In the genomic region with DNA sequence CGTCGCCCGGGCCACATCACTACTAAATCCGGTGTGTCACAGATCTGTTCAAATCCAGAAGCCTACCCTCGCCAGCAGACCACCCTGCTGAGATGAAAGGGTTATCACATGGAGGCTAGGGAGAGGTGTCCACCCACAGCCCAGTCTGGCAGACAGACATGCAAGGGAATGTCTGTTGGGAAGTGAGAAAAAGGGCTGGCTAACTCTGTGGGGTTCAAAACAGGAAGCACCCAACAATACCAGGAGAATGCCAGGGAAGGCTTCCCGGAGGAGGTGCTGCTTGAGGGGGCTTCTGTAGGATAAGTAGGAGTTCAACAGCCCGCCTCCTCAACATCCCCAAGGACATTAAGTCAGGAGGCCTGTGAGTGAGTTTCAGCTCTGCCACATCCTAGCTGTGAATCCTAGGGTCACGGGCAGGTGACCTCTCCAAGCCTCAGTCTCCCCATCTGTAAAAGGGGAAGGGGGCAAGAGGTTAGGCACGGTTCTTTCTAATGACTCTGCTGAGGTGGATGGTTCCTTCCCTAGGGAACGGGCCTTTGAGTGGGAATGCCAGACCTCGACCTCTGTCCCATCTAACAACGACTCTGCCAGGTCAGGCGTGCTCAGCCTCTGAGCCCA, we compare ENCODE assay signal across 8 cellular contexts. TPM values are rescaled to one million over a fixed set of nuclear protein-coding genes. Genes with fewer than 3 reads are reported as not detected.
A peak's percentile ranks its signal among the peaks of the same experiment; 100 is the strongest.
DNase-seq lines count a peak whose midpoint lies in the region; ATAC-seq and TF ChIP-seq lines count a peak whose summit lies in the region.

No MANE protein-coding gene starts in this region.

- H3K36me3 ChIP-seq in HEK293 (ENCODE audit: control insufficient read depth in 2 of 2, insufficient read depth in 1 of 2, low read length in 2 of 2) (no peaks in the 10 kb centered on the region), iPS DF 6.9 (ENCODE audit: control insufficient read depth, insufficient read depth, low read length) (no peaks in the 10 kb centered on the region), spleen (peaks cover 0 to 11% (median 0%) of the 10 kb centered on the region in 6 donors)

- H3K27me3 ChIP-seq in iPS DF 6.9 (ENCODE audit: control insufficient read depth, insufficient read depth, low read length) (no peaks in the 10 kb centered on the region), spleen (replicated peaks in 1 of 7) (no peaks in the 10 kb centered on the region)

- no peaks in the 10 kb centered on the region for H3K36me3 Mint-ChIP-seq in activated B cell treated with CpG ODN at 0.5 μM for 24 hours (ENCODE audit: low read depth)

- H3K27me3 Mint-ChIP-seq in activated B cell treated with CpG ODN at 0.5 μM for 24 hours, result no peaks in the 10 kb centered on the region

- H3K27ac Mint-ChIP-seq in activated B cell treated with CpG ODN at 0.5 μM for 24 hours, result peak overlapping the region; percentile 30

- CTCF ChIA-PET in HEK293 (lab: Yijun Ruan, JAX), result interaction anchor here (1.2 kb wide), 1 partner anchor 224 kb away, joined by 3 read pairs; no protein-coding TSS in a partner anchor
- CTCF ChIA-PET in activated B cell treated with CpG ODN at 0.5 μM for 24 hours (lab: Charles Lee), result no interaction called here

- no peak overlapping the region for H3K27ac ChIP-seq in HEK293 (ENCODE audit: extremely low read depth, low read depth, low read length)
- no peak overlapping the region for H3K27ac ChIP-seq in iPS DF 6.9 (ENCODE audit: low read length)
- H3K27ac ChIP-seq in spleen, result peak overlapping the region; percentile 79 to 97 (median 91)

- no CpG with 5 or more reads among the region's 13 CpGs for WGBS in iPS DF 6.9 (ENCODE audit: insufficient coverage, insufficient read length)
- WGBS in spleen, 5 donors, result 28 to 45% (median 42%) methylated on average over 12 to 13 of the region's 13 CpGs

- H3K4me3 Mint-ChIP-seq in activated B cell treated with CpG ODN at 0.5 μM for 24 hours, result peak overlapping the region; percentile 86

- TF ChIP-seq POLR2A in spleen (IDR thresholded peaks at IDR 0.05), result no peak

- TF ChIP-seq CTCF in HEK293 (tag by site-specific recombination; IDR thresholded peaks at IDR 0.05), result no peak
- no peak for TF ChIP-seq CTCF in activated B cell treated with CpG ODN at 0.5 μM for 24 hours (IDR thresholded peaks at IDR 0.05)
- TF ChIP-seq CTCF in spleen (IDR thresholded peaks at IDR 0.05 in 8 of 11, conservative IDR thresholded peaks at IDR 0.05 in 3 of 11), result no peak

- H3K9me3 Mint-ChIP-seq in activated B cell treated with CpG ODN at 0.5 μM for 24 hours, result no peaks in the 10 kb centered on the region

- ATAC-seq in activated B cell treated with CpG ODN at 0.5 μM for 24 hours (ENCODE audit: low read depth) (no peak), HG02885 (IDR thresholded peaks at IDR 0.05; ENCODE audit: poor library complexity, unreplicated experiment) (no peak), HG03460 (IDR thresholded peaks at IDR 0.05; ENCODE audit: unreplicated experiment) (no peak), GM21737 (IDR thresholded peaks at IDR 0.05; ENCODE audit: unreplicated experiment) (no peak)

- H3K4me1 ChIP-seq in HEK293 (ENCODE audit: control insufficient read depth, insufficient read depth, low read length) (no peaks in the 10 kb centered on the region), iPS DF 6.9 (ENCODE audit: control insufficient read depth, insufficient read depth, low read length) (no peaks in the 10 kb centered on the region; the same call in none of the 2 replicates), spleen (peaks cover 35 to 94% (median 87%) of the 10 kb centered on the region in 6 donors)

- no peaks in the 10 kb centered on the region for H3K9me3 ChIP-seq in HEK293 (ENCODE audit: control insufficient read depth, insufficient read depth, low read depth, low read length)
- H3K9me3 ChIP-seq in iPS DF 6.9 (ENCODE audit: control insufficient read depth, insufficient read depth, low read length), result no peaks in the 10 kb centered on the region
- peaks cover 0 to 3% (median 0%) of the 10 kb centered on the region in 8 donors for H3K9me3 ChIP-seq in spleen

- POLR2A ChIA-PET in HEK293 (lab: Yijun Ruan, JAX), result interaction anchor here (1.3 kb wide), 1 partner anchor 105 kb away, joined by 6 read pairs; the partner anchor contains the start of genes HPS4 and SRRD
- POLR2A ChIA-PET in activated B cell treated with CpG ODN at 0.5 μM for 24 hours (lab: Charles Lee), result interaction anchor here (1.3 kb wide), 1 partner anchor 53 kb away, joined by 3 read pairs; no protein-coding TSS in a partner anchor

- DNase-seq in activated B cell treated with CpG ODN at 0.5 μM for 24 hours, result no peak
- DNase-seq in iPS DF 6.9 (ENCODE audit: low read depth, low spot score), result no peak
- peak; percentile 69 for DNase-seq in spleen
- DNase-seq in NCI-H526 treated with DMSO at 0.1 percent for 48 hours (lab: John Stamatoyannopoulos, UW), result no peak

- H3K4me1 Mint-ChIP-seq in activated B cell treated with CpG ODN at 0.5 μM for 24 hours, result peaks cover 43% of the 10 kb centered on the region

- intact Hi-C loops in activated B cell treated with CpG ODN at 0.5 μM for 24 hours (cut with micrococcal nuclease), result loop anchor here (5.0 kb wide), 1 partner anchor 107 kb away; the partner anchor contains the start of genes HPS4 and SRRD
- intact Hi-C loops in spleen (cut with DNase I; ENCODE audit: low total_unique reads), result no loop called here

- peak overlapping the region; percentile 73 for H3K4me3 ChIP-seq in HEK293 (ENCODE audit: low read depth, low read length)
- H3K4me3 ChIP-seq in iPS DF 6.9 (ENCODE audit: low read length), result peak overlapping the region; percentile 97; the same call in 1 of the 2 replicates
- peak overlapping the region; percentile 85 to 99 (median 90) for H3K4me3 ChIP-seq in spleen

TF ChIP-seq in HEK293, 187 proteins besides CTCF, POLR2A, EP300 and RAD21:
- TF ChIP-seq ZNF558 (tag by site-specific recombination; IDR thresholded peaks at IDR 0.05), result no peak
- peak; percentile 90 for TF ChIP-seq ZFP3 (tag by site-specific recombination; IDR thresholded peaks at IDR 0.05; ENCODE audit: low read depth)
- no peak for TF ChIP-seq OVOL3 (tag by site-specific recombination; IDR thresholded peaks at IDR 0.05)

RNA-seq across cellular contexts. Expression of gene TPST2, which starts 1.1 kb away (rescaled TPM):
- total RNA-seq in activated B cell treated with CpG ODN at 0.5 μM for 24 hours, result 10.4 and 11.0 TPM in 2 replicates
- 100 to 1,000 TPM in 2 of 7 donors, 10 to 100 TPM in 5; 43.5 to 119 (median 63.2) TPM for total RNA-seq in spleen
- polyA plus RNA-seq in spleen, result 10 to 100 TPM; 14.6 to 22.2 (median 16.6) TPM

RNA-seq across cellular contexts. Expression of gene CRYBB1, which starts 29.0 kb away (rescaled TPM):
- total RNA-seq in activated B cell treated with CpG ODN at 0.5 μM for 24 hours (not detected in 2 replicates), spleen (1 to 10 TPM in 6 of 7 donors, under 1 TPM in 1; 0.34 to 2.9 (median 2.1) TPM)
- 1 to 10 TPM in 2 of 3 donors, under 1 TPM in 1; 0.98 to 1.9 (median 1.3) TPM for polyA plus RNA-seq in spleen

RNA-seq across cellular contexts. Expression of gene CRYBA4, which starts 32.9 kb away (rescaled TPM):
- total RNA-seq in activated B cell treated with CpG ODN at 0.5 μM for 24 hours, result not detected in 2 replicates
- not detected for total RNA-seq in spleen
- polyA plus RNA-seq in spleen, result under 1 TPM; 0.20 to 0.24 (median 0.22) TPM

Comparison
In these comparisons a context has a peak if more than half of its experiments do, and no peak if none do; other contexts are left out.
1. H3K27ac ChIP-seq: peak in spleen (8 of 8); none in HEK293 (single experiment) and iPS DF 6.9 (single experiment).
2. Peak in every context shown above with its lines, with median percentiles within 50 percentile points of each other: H3K4me3 ChIP-seq.